8 cellular contexts compared by ENCODE assay signal in the genomic region with DNA sequence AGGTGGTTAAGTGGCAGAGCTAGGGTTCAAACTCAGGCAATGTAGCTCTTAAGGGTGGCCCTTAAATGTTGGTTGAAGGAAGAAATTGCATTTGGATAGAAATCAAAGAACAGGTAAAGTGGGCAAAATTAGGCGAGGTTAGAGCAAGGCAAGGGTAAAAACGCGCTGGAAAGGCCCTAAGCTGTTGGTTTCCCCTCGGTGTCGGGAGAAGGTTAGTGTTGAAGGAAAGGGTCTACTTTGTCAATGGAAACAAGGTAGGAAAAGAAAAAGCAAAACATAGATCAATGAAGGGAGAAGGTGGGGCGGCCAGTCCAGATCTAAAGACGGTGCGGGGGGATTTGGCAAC. TPM values are rescaled to one million over a fixed set of nuclear protein-coding genes. Genes with fewer than 3 reads are reported as not detected.
DNase-seq lines count a peak whose midpoint lies in the region; ATAC-seq lines count a peak whose summit lies in the region.

No MANE protein-coding gene starts in this region.

- peak overlapping the region; percentile 99 for H3K4me3 Mint-ChIP-seq in activated CD4-positive, alpha-beta memory T cell treated with anti-CD3 and anti-CD28 coated beads, Interleukin-2, amount 10 ng/mL, durations not matched to agents 7 days and 5 days
- H3K4me3 Mint-ChIP-seq in stimulated activated memory B cell treated with anti-CD40 and anti-IgM and Interleukin-4, amounts not matched to agents 10 μg/mL and 1 μg/mL and 100 μg/mL, for 72 hours, result peak overlapping the region; percentile 92

- no peaks in the 10 kb centered on the region for H3K27me3 Mint-ChIP-seq in activated CD4-positive, alpha-beta memory T cell treated with anti-CD3 and anti-CD28 coated beads, Interleukin-2, amount 10 ng/mL, durations not matched to agents 7 days and 5 days
- H3K27me3 Mint-ChIP-seq in stimulated activated memory B cell treated with anti-CD40 and anti-IgM and Interleukin-4, amounts not matched to agents 10 μg/mL and 1 μg/mL and 100 μg/mL, for 72 hours, result no peaks in the 10 kb centered on the region

- WGBS in iPS DF 6.9 (ENCODE audit: insufficient coverage, insufficient read length), result no CpG with 5 or more reads among the region's 8 CpGs

- H3K27ac ChIP-seq in iPS DF 6.9 (ENCODE audit: low read length), result no peak overlapping the region

- H3K4me1 Mint-ChIP-seq in activated CD4-positive, alpha-beta memory T cell treated with anti-CD3 and anti-CD28 coated beads, Interleukin-2, amount 10 ng/mL, durations not matched to agents 7 days and 5 days, result peaks cover 71% of the 10 kb centered on the region
- peaks cover 50% of the 10 kb centered on the region for H3K4me1 Mint-ChIP-seq in stimulated activated memory B cell treated with anti-CD40 and anti-IgM and Interleukin-4, amounts not matched to agents 10 μg/mL and 1 μg/mL and 100 μg/mL, for 72 hours

- no peaks in the 10 kb centered on the region for H3K9me3 ChIP-seq in iPS DF 6.9 (ENCODE audit: control insufficient read depth, insufficient read depth, low read length)

- DNase-seq in Right ventricle myocardium superior (no peak), cardiac septum (ENCODE audit: low spot score) (no peak), iPS DF 6.9 (ENCODE audit: low read depth, low spot score) (no peak), HPDE6-E6E7 (ENCODE audit: extremely low spot score) (no peak), UCSD-AML1 (lab: John Stamatoyannopoulos, UW; ENCODE audit: unreplicated experiment) (no peak), NCI-H345 (lab: John Stamatoyannopoulos, UW) (no peak)
- DNase-seq in activated CD4-positive, alpha-beta memory T cell treated with anti-CD3 and anti-CD28 coated beads, Interleukin-2, amount 10 ng/mL, durations not matched to agents 7 days and 5 days, result no peak

- no peaks in the 10 kb centered on the region for H3K4me1 ChIP-seq in iPS DF 6.9 (ENCODE audit: control insufficient read depth, insufficient read depth, low read length)

- H3K36me3 Mint-ChIP-seq in activated CD4-positive, alpha-beta memory T cell treated with anti-CD3 and anti-CD28 coated beads, Interleukin-2, amount 10 ng/mL, durations not matched to agents 7 days and 5 days (ENCODE audit: low read depth), result peaks cover 53% of the 10 kb centered on the region
- peaks cover 13% of the 10 kb centered on the region for H3K36me3 Mint-ChIP-seq in stimulated activated memory B cell treated with anti-CD40 and anti-IgM and Interleukin-4, amounts not matched to agents 10 μg/mL and 1 μg/mL and 100 μg/mL, for 72 hours

- no peaks in the 10 kb centered on the region for H3K9me3 Mint-ChIP-seq in activated CD4-positive, alpha-beta memory T cell treated with anti-CD3 and anti-CD28 coated beads, Interleukin-2, amount 10 ng/mL, durations not matched to agents 7 days and 5 days
- H3K9me3 Mint-ChIP-seq in stimulated activated memory B cell treated with anti-CD40 and anti-IgM and Interleukin-4, amounts not matched to agents 10 μg/mL and 1 μg/mL and 100 μg/mL, for 72 hours, result no peaks in the 10 kb centered on the region

- CTCF ChIA-PET in activated CD4-positive, alpha-beta memory T cell treated with anti-CD3 and anti-CD28 coated beads, Interleukin-2, amount 10 ng/mL, durations not matched to agents 7 days and 5 days (lab: Charles Lee), result interaction anchor here (0.8 to 5.3 kb wide), 7 partner anchors 10 to 28 kb away, joined by 3 to 62 read pairs (median 4); no protein-coding TSS in a partner anchor

- intact Hi-C loops in Right ventricle myocardium superior (cut with DNase I) (no loop called here), cardiac septum (cut with DNase I) (no loop called here)

- peak overlapping the region; percentile 80 for H3K27ac Mint-ChIP-seq in activated CD4-positive, alpha-beta memory T cell treated with anti-CD3 and anti-CD28 coated beads, Interleukin-2, amount 10 ng/mL, durations not matched to agents 7 days and 5 days
- peak overlapping the region; percentile 72 for H3K27ac Mint-ChIP-seq in stimulated activated memory B cell treated with anti-CD40 and anti-IgM and Interleukin-4, amounts not matched to agents 10 μg/mL and 1 μg/mL and 100 μg/mL, for 72 hours

- H3K4me3 ChIP-seq in iPS DF 6.9 (ENCODE audit: low read length), result peak overlapping the region; percentile 88; the same call in 1 of the 2 replicates

- POLR2A ChIA-PET in activated CD4-positive, alpha-beta memory T cell treated with anti-CD3 and anti-CD28 coated beads, Interleukin-2, amount 10 ng/mL, durations not matched to agents 7 days and 5 days (lab: Charles Lee), result interaction anchor here (0.8 to 4.4 kb wide), 7 partner anchors 10 to 1411 kb away, joined by 3 to 99 read pairs (median 4); no protein-coding TSS in a partner anchor

- peak; percentile 2 for ATAC-seq in Right ventricle myocardium superior (ENCODE audit: poor library complexity)
- no peak for ATAC-seq in stimulated activated memory B cell treated with anti-CD40 and anti-IgM and Interleukin-4, amounts not matched to agents 10 μg/mL and 1 μg/mL and 100 μg/mL, for 72 hours

- H3K36me3 ChIP-seq in iPS DF 6.9 (ENCODE audit: control insufficient read depth, insufficient read depth, low read length), result no peaks in the 10 kb centered on the region

- no peaks in the 10 kb centered on the region for H3K27me3 ChIP-seq in iPS DF 6.9 (ENCODE audit: control insufficient read depth, insufficient read depth, low read length)

RNA-seq across cellular contexts. Expression of gene FASTKD3, which starts 0.4 kb away (rescaled TPM):
- total RNA-seq in Right ventricle myocardium superior (4.7 TPM), cardiac septum (4.7 TPM)
- 10 to 100 TPM; 12.5 to 13.4 TPM for total RNA-seq in activated CD4-positive, alpha-beta memory T cell treated with anti-CD3 and anti-CD28 coated beads, Interleukin-2, amount 10 ng/mL, durations not matched to agents 7 days and 5 days

RNA-seq across cellular contexts. Expression of gene MTRR, which starts 0.5 kb away (rescaled TPM):
- total RNA-seq in Right ventricle myocardium superior (28.2 TPM), cardiac septum (37.2 TPM)
- total RNA-seq in activated CD4-positive, alpha-beta memory T cell treated with anti-CD3 and anti-CD28 coated beads, Interleukin-2, amount 10 ng/mL, durations not matched to agents 7 days and 5 days, result 10 to 100 TPM; 58.4 to 65.3 TPM

RNA-seq across cellular contexts. Expression of gene CFAP90, which starts 17.5 kb away (rescaled TPM):
- total RNA-seq in Right ventricle myocardium superior, result not detected
- not detected for total RNA-seq in cardiac septum
- not detected for total RNA-seq in activated CD4-positive, alpha-beta memory T cell treated with anti-CD3 and anti-CD28 coated beads, Interleukin-2, amount 10 ng/mL, durations not matched to agents 7 days and 5 days
